ENCODE assay signal across 8 cellular contexts in the genomic region with DNA sequence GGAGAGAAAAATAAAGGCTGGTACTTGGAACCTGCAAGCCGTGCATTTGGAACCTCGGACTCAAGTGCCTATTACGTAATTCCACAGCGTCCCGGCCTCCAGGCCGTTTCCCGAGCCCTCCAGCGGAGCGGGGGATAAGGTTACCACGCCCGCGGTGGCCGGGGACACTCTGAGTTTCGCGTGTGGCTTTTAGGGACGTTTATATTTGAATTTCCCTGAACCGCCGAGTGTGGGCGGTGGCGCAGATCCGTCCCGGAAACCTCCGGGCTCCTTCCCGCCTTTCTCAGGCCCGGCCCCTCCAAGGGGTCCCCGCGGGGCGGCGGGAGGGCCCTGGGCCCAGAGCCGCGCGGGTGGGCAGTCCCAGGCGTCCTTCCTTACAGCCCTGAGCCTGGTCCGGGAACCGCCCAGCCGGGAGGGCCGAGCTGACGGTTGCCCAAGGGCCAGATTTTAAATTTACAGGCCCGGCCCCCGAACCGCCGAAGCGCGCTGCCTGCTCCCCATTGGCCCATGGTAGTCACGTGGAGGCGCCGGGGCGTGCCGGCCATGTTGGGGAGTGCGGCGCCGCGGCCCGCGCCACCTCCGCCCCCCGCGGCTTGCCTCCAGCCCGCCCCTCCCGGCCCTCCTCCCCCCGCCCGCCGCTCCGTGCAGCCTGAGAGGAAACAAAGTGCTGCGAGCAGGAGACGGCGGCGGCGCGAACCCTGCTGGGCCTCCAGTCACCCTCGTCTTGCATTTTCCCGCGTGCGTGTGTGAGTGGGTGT. TPM values are rescaled to one million over a fixed set of nuclear protein-coding genes. Genes with fewer than 3 reads are reported as not detected.
A peak's percentile ranks its signal among the peaks of the same experiment; 100 is the strongest.
DNase-seq lines count a peak whose midpoint lies in the region; TF ChIP-seq lines count a peak whose summit lies in the region.

A gene with protein sequence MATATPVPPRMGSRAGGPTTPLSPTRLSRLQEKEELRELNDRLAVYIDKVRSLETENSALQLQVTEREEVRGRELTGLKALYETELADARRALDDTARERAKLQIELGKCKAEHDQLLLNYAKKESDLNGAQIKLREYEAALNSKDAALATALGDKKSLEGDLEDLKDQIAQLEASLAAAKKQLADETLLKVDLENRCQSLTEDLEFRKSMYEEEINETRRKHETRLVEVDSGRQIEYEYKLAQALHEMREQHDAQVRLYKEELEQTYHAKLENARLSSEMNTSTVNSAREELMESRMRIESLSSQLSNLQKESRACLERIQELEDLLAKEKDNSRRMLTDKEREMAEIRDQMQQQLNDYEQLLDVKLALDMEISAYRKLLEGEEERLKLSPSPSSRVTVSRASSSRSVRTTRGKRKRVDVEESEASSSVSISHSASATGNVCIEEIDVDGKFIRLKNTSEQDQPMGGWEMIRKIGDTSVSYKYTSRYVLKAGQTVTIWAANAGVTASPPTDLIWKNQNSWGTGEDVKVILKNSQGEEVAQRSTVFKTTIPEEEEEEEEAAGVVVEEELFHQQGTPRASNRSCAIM (plus strand): TSS at position 638 of the 758 bp plus-strand sequence. CDS start 373 bp downstream, outside the sequence.

- peak within 1 kb of the TSS; percentile 99 for H3K27ac Mint-ChIP-seq in neural progenitor cell

- H3K9ac ChIP-seq in neural progenitor cell: peak within 1 kb of the TSS; percentile 75
- H3K9ac ChIP-seq in stomach smooth muscle (ENCODE audit: low read length in 2 of 2): peak within 1 kb of the TSS; percentile 81 to 90

- TF ChIP-seq CTCF in HFF-Myc (IDR thresholded peaks at IDR 0.05; ENCODE audit: low read depth, low read length, missing control alignments) (no peak), foreskin fibroblast (IDR thresholded peaks at IDR 0.05; ENCODE audit: low read depth, low read length) (no peak), neural progenitor cell (IDR thresholded peaks at IDR 0.05) (no peak)

- peaks cover 55% of the 10 kb centered on the region for H3K79me2 ChIP-seq in neural progenitor cell (ENCODE audit: low read depth)

- H3K36me3 ChIP-seq in SJSA1 (peaks cover 37% of the 10 kb centered on the region), neural progenitor cell (no peaks in the 10 kb centered on the region), stomach smooth muscle (ENCODE audit: control insufficient read depth in 2 of 2, insufficient read depth in 2 of 2, low read length in 2 of 2) (no peaks in the 10 kb centered on the region)

- peak within 1 kb of the TSS; percentile 28 for H2AFZ ChIP-seq in neural progenitor cell (replicated peaks)

- H3K4me1 Mint-ChIP-seq in neural progenitor cell: peaks cover 23% of the 10 kb centered on the region

- peaks cover 36% of the 10 kb centered on the region for H3F3A ChIP-seq in neural progenitor cell (ENCODE audit: low read depth)

- peaks cover 8% of the 10 kb centered on the region for H3K9me3 Mint-ChIP-seq in neural progenitor cell

- peaks cover 26% of the 10 kb centered on the region for H3K36me3 Mint-ChIP-seq in neural progenitor cell

- peak within 1 kb of the TSS; percentile 73 for H3K4me3 ChIP-seq in HFF-Myc (replicated peaks; ENCODE audit: low read depth, low read length)
- peak within 1 kb of the TSS; percentile 89 for H3K4me3 ChIP-seq in SJSA1
- H3K4me3 ChIP-seq in foreskin fibroblast (ENCODE audit: low read depth in 1 of 2, low read length in 2 of 2): peak within 1 kb of the TSS; percentile 93 to 97
- peak within 1 kb of the TSS; percentile 66 for H3K4me3 ChIP-seq in neural progenitor cell
- H3K4me3 ChIP-seq in stomach smooth muscle (ENCODE audit: low read length in 2 of 2): peak within 1 kb of the TSS; percentile 87

- H3K4me1 ChIP-seq in SJSA1 (replicated peaks) (peaks cover 24% of the 10 kb centered on the region), neural progenitor cell (peaks cover 11% of the 10 kb centered on the region), stomach smooth muscle (ENCODE audit: control insufficient read depth, insufficient read depth, low read length) (peaks cover 13% of the 10 kb centered on the region)

- no peaks in the 10 kb centered on the region for H3K9me3 ChIP-seq in SJSA1 (replicated peaks)
- no peaks in the 10 kb centered on the region for H3K9me3 ChIP-seq in neural progenitor cell (ENCODE audit: low read depth)
- no peaks in the 10 kb centered on the region for H3K9me3 ChIP-seq in stomach smooth muscle (ENCODE audit: control insufficient read depth in 2 of 2, low read length in 2 of 2)

- H3K27me3 ChIP-seq in SJSA1 (replicated peaks) (no peaks in the 10 kb centered on the region), neural progenitor cell (no peaks in the 10 kb centered on the region), stomach smooth muscle (ENCODE audit: control insufficient read depth in 1 of 2, insufficient read depth in 2 of 2, low read length in 2 of 2) (no peaks in the 10 kb centered on the region)

- DNase-seq in GM04503 (ENCODE audit: low read depth) (peak; percentile 60), HFF-Myc (ENCODE audit: extremely low read depth, low read depth) (peak; percentile 84), MV-4-11 (lab: John Stamatoyannopoulos, UW) (peak; percentile 96), SJSA1 (ENCODE audit: low read depth in 1 of 2, low spot score in 2 of 2) (peak; percentile 99 to 100), foreskin fibroblast (peak; percentile 95 to 99), neural progenitor cell (ENCODE audit: low spot score) (peak; percentile 98)
- peak; percentile 89 for DNase-seq in activated gamma-delta T cell treated with anti-CD3 and anti-CD28 coated beads, Interleukin-2, amount 50 U/mL, for 16 hours (ENCODE audit: low read depth)

- peak within 1 kb of the TSS; percentile 98 for H3K4me3 Mint-ChIP-seq in neural progenitor cell

- peak within 1 kb of the TSS; percentile 88 for H3K4me2 ChIP-seq in neural progenitor cell

- peaks cover 33% of the 10 kb centered on the region for H4K20me1 ChIP-seq in neural progenitor cell (ENCODE audit: low read depth)

- H3K27me3 Mint-ChIP-seq in neural progenitor cell (ENCODE audit: insufficient read depth, low read depth): peaks cover 12% of the 10 kb centered on the region

- H3K27ac ChIP-seq in SJSA1: peak within 1 kb of the TSS; percentile 91
- peak within 1 kb of the TSS; percentile 93 for H3K27ac ChIP-seq in neural progenitor cell
- peak within 1 kb of the TSS; percentile 76 for H3K27ac ChIP-seq in stomach smooth muscle (ENCODE audit: low read length)

RNA-seq across cellular contexts. Expression of the gene that starts here (rescaled TPM):
- total RNA-seq in SJSA1 (2014; rRNA removed; shearing (Covaris generic)): 241 and 268 TPM in 2 replicates
- total RNA-seq in neural progenitor cell (ENCODE audit: low replicate concordance): 197 and 245 TPM in 2 replicates

Comparison
In these comparisons a context has a peak if more than half of its experiments do, and no peak if none do; other contexts are left out.
1. Peak in every context shown above with its lines: DNase-seq, H3K4me3 ChIP-seq and H3K27ac ChIP-seq.